ENCODE assay signal across 8 cellular contexts in the genomic region with DNA sequence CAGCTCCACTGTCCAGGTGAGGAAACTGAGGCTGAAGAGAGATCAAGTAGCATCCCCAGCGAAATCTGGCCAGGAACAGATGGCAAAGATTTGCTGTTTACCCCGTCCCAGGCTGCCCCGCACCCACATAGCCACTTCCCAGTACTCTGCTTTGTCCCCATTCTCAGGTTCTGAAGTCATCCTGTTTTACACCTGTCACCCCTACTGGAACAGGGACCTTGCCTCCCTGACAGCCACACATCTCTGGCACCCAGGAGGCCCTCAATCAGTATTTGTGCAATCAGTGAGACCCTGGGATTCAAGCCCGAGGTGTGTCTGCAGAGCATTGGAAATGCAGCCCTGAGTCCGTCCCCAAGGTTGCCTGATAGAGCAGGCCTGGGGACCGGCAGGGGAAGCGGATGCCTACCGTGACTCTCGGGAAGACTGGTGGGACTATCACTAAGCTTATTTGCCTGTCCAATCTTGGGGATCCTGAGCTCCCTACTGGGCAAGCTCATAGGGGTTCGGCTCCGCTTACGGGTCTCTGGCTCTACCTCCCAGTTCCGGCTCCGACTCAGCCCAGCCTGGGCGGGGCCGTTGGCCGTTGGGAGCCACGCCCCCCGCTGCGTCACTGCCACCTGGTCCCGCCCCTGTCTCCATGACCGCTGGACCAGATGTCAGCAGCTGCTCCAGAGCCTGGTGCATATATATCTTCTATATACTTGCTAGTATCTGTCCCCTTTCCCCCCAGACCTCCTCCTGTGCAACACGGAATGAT. TPM values are rescaled to one million over a fixed set of nuclear protein-coding genes. Genes with fewer than 3 reads are reported as not detected.
DNase-seq lines count a peak whose midpoint lies in the region; ATAC-seq, FAIRE-seq and TF ChIP-seq lines count a peak whose summit lies in the region.

No MANE protein-coding gene starts in this region.

- CTCF ChIA-PET in HepG2 (lab: Yijun Ruan, JAX; ENCODE audit: low intra/inter-chr PET ratio, low total read pairs) = no interaction called here

- no peaks in the 10 kb centered on the region; a peak in 1 of 5 replicates for H3K27me3 ChIP-seq in HepG2 (ENCODE audit: control insufficient read depth in 1 of 2, insufficient read depth in 2 of 2, low read length in 2 of 2)

- H3K36me3 ChIP-seq in HepG2 (replicated peaks in 1 of 2; ENCODE audit: control insufficient read depth in 1 of 2, insufficient read depth in 2 of 2, low read length in 2 of 2) = peaks cover 0 to under 1% of the 10 kb centered on the region in 2 experiments; a peak in 1 of 5 replicates

- in situ Hi-C loops in HepG2 (cut with HindIII; ENCODE audit: extremely low pct_ligation_motif_present, low pct_unique_long_range_greater_than_20kb) = no loop called here

- TF ChIP-seq CTCF in GM12875 (IDR thresholded peaks at IDR 0.05; ENCODE audit: borderline replicate concordance, insufficient read depth, low read depth, low read length) (no peak), HepG2 (CRISPR knock-in tag; IDR thresholded peaks at IDR 0.05) (no peak)

- TF ChIP-seq EP300 in HepG2 (IDR thresholded peaks at IDR 0.05; ENCODE audit: low read depth in 2 of 2, low read length in 2 of 2) (no peak), HepG2 (CRISPR knock-in tag; IDR thresholded peaks at IDR 0.05; ENCODE audit: borderline replicate concordance) (no peak)

- WGBS in HepG2 (ENCODE audit: low lambda C conversion rate) = 0% methylated on average over 10 of the region's 23 CpGs

- peak overlapping the region; percentile 53 for H3K4me3 ChIP-seq in GM12875 (ENCODE audit: low read depth, low read length)
- H3K4me3 ChIP-seq in HepG2 (replicated peaks in 1 of 3; ENCODE audit: insufficient read depth in 1 of 3, low read depth in 2 of 3, low read length in 3 of 3) = peak overlapping the region; percentile 63 to 78 (median 69)

- peak overlapping the region; percentile 34 for H3K27ac ChIP-seq in HepG2 (ENCODE audit: extremely low read length, insufficient read depth, low read length)

- peak; percentile 83 for DNase-seq in NCI-H2227 (lab: John Stamatoyannopoulos, UW; ENCODE audit: unreplicated experiment)
- DNase-seq in activated CD4-positive, alpha-beta T cell treated with anti-CD3 and anti-CD28 coated beads, Interleukin-2, amount 50 U/mL, for 1 hour = peak; percentile 86
- DNase-seq in dedifferentiated amniotic fluid mesenchymal stem cell (ENCODE audit: extremely low spot score) = peak; percentile 71
- peak; percentile 58 for DNase-seq in HepG2 (ENCODE audit: low spot score)
- DNase-seq in stimulated activated CD4-positive, alpha-beta T cell treated with anti-CD3 and anti-CD28 coated beads, Interleukin-2, amount 100 ng/mL, for 4 hours (ENCODE audit: low read depth) = peak; percentile 61
- no peak for DNase-seq in GDM1 (lab: John Stamatoyannopoulos, UW)

- no peak for TF ChIP-seq RAD21 in HepG2 (CRISPR knock-in tag; IDR thresholded peaks at IDR 0.05)

- H4K20me1 ChIP-seq in HepG2 (ENCODE audit: insufficient read depth, low read length) = no peaks in the 10 kb centered on the region

- peaks cover 66% of the 10 kb centered on the region for H3K4me1 ChIP-seq in HepG2 (ENCODE audit: insufficient read depth, low read length)

- ATAC-seq in HG02588 (IDR thresholded peaks at IDR 0.05; ENCODE audit: unreplicated experiment) (peak; percentile 47), HepG2 (peak; percentile 67)

- POLR2A ChIA-PET in HepG2 (lab: Yijun Ruan, JAX) = interaction anchor here (0.8 to 1.2 kb wide), 5 partner anchors 17 to 111 kb away, joined by 3 to 4 read pairs (median 3); partner anchors contain the start of genes EMC3 and FANCD2

- H3K79me2 ChIP-seq in HepG2 (ENCODE audit: insufficient read depth, low read length) = no peaks in the 10 kb centered on the region

- H2AFZ ChIP-seq in HepG2 (ENCODE audit: low read length) = no peak overlapping the region

- peak; percentile 43 for FAIRE-seq in HepG2 (lab: Jason Lieb, UNC)

- H3K9me3 ChIP-seq in HepG2 (ENCODE audit: low read length) = no peaks in the 10 kb centered on the region

- TF ChIP-seq POLR2A in HepG2 (IDR thresholded peaks at IDR 0.05; ENCODE audit: insufficient read depth in 1 of 2, low read depth in 2 of 2, low read length in 2 of 2) = peak; percentile 49 to 62

- intact Hi-C loops in HepG2 (cut with micrococcal nuclease; ENCODE audit: unreplicated experiment) = loop anchor here (10.0 kb wide), 1 partner anchor 64 kb away; no protein-coding TSS in a partner anchor

- H3K9ac ChIP-seq in HepG2 (ENCODE audit: insufficient read depth, low read depth, low read length) = peak overlapping the region; percentile 70

- BruUV-seq in HepG2 (replicated peaks; lab: Mats Ljungman, UMichigan) = TSS peak; percentile 45

- peak overlapping the region; percentile 97 for H3K4me2 ChIP-seq in HepG2 (ENCODE audit: low read depth, low read length)

RNA-seq across cellular contexts. Expression of gene FANCD2, which starts 17.5 kb away (rescaled TPM):
- total RNA-seq in HepG2 (2016; rRNA removed; fragmentation: Illumina TruSeq; extraction: Trizol) = 42.0 and 51.9 TPM in 2 replicates
- 7.2 and 11.1 TPM in 2 replicates for total RNA-seq in HepG2 (2016; cell fraction: cytosol; rRNA removed; fragmentation: Illumina TruSeq; extraction: Trizol; ENCODE audit: low read depth)
- total RNA-seq in HepG2 (2016; cell fraction: insoluble cytoplasmic fraction; rRNA removed; fragmentation: Illumina TruSeq; extraction: Trizol) = 43.6 and 50.7 TPM in 2 replicates
- 12.3 and 17.6 TPM in 2 replicates for total RNA-seq in HepG2 (2016; cell fraction: membrane; rRNA removed; fragmentation: Illumina TruSeq; extraction: Trizol)
- total RNA-seq in HepG2 (2016; cell fraction: nucleus; rRNA removed; fragmentation: Illumina TruSeq; extraction: Trizol) = 36.8 and 37.0 TPM in 2 replicates
- polyA plus RNA-seq in HepG2 (2011; rRNA removed) = 7.7 and 10.1 TPM in 2 replicates
- polyA plus RNA-seq in HepG2 (2011; cell fraction: cytosol; rRNA removed) = 4.6 and 4.7 TPM in 2 replicates
- 12.9 and 16.1 TPM in 2 replicates for polyA plus RNA-seq in HepG2 (2011; cell fraction: nucleus; rRNA removed)
- polyA plus RNA-seq in HepG2 (2012) = 6.2 and 11.1 TPM in 2 replicates
- polyA plus RNA-seq in HepG2 (2016; cell fraction: cytosol; fragmentation: Illumina TruSeq; extraction: Trizol; ENCODE audit: low read depth) = 1.6 and 2.0 TPM in 2 replicates
- 22.4 and 28.6 TPM in 2 replicates for polyA plus RNA-seq in HepG2 (2016; cell fraction: insoluble cytoplasmic fraction; fragmentation: Illumina TruSeq; extraction: Trizol; ENCODE audit: low read depth)
- polyA plus RNA-seq in HepG2 (2016; cell fraction: membrane; fragmentation: Illumina TruSeq; extraction: Trizol; ENCODE audit: low read depth) = 2.9 and 4.6 TPM in 2 replicates
- polyA plus RNA-seq in HepG2 (2016; cell fraction: nucleus; fragmentation: Illumina TruSeq; extraction: Trizol; ENCODE audit: insufficient read depth, low read depth) = 45.0 and 47.0 TPM in 2 replicates
- 14.3 and 46.5 TPM in 2 replicates for polyA minus RNA-seq in HepG2 (2011; rRNA and poly(A)+ RNA removed; ENCODE audit: low replicate concordance)
- polyA minus RNA-seq in HepG2 (2011; cell fraction: cytosol; rRNA and poly(A)+ RNA removed) = 13.4 and 17.9 TPM in 2 replicates
- 22.5 and 25.8 TPM in 2 replicates for polyA minus RNA-seq in HepG2 (2011; cell fraction: nucleus; rRNA and poly(A)+ RNA removed)

RNA-seq across cellular contexts. Expression of gene EMC3, which starts 22.1 kb away (rescaled TPM):
- 40.8 and 66.8 TPM in 2 replicates for total RNA-seq in HepG2 (2016; rRNA removed; fragmentation: Illumina TruSeq; extraction: Trizol)
- total RNA-seq in HepG2 (2016; cell fraction: cytosol; rRNA removed; fragmentation: Illumina TruSeq; extraction: Trizol; ENCODE audit: low read depth) = 14.6 and 17.1 TPM in 2 replicates
- total RNA-seq in HepG2 (2016; cell fraction: insoluble cytoplasmic fraction; rRNA removed; fragmentation: Illumina TruSeq; extraction: Trizol) = 41.6 and 65.7 TPM in 2 replicates
- total RNA-seq in HepG2 (2016; cell fraction: membrane; rRNA removed; fragmentation: Illumina TruSeq; extraction: Trizol) = 19.9 and 22.1 TPM in 2 replicates
- 47.8 and 53.5 TPM in 2 replicates for total RNA-seq in HepG2 (2016; cell fraction: nucleus; rRNA removed; fragmentation: Illumina TruSeq; extraction: Trizol)
- 86.6 and 90.5 TPM in 2 replicates for polyA plus RNA-seq in HepG2 (2011; rRNA removed)
- 65.3 and 87.0 TPM in 2 replicates for polyA plus RNA-seq in HepG2 (2011; cell fraction: cytosol; rRNA removed)
- 27.6 and 31.9 TPM in 2 replicates for polyA plus RNA-seq in HepG2 (2011; cell fraction: nucleus; rRNA removed)
- polyA plus RNA-seq in HepG2 (2012) = 39.7 and 61.7 TPM in 2 replicates
- polyA plus RNA-seq in HepG2 (2016; cell fraction: cytosol; fragmentation: Illumina TruSeq; extraction: Trizol; ENCODE audit: low read depth) = 24.0 and 26.2 TPM in 2 replicates
- polyA plus RNA-seq in HepG2 (2016; cell fraction: insoluble cytoplasmic fraction; fragmentation: Illumina TruSeq; extraction: Trizol; ENCODE audit: low read depth) = 36.3 and 39.9 TPM in 2 replicates
- polyA plus RNA-seq in HepG2 (2016; cell fraction: membrane; fragmentation: Illumina TruSeq; extraction: Trizol; ENCODE audit: low read depth) = 16.5 and 19.2 TPM in 2 replicates
- 76.8 and 84.3 TPM in 2 replicates for polyA plus RNA-seq in HepG2 (2016; cell fraction: nucleus; fragmentation: Illumina TruSeq; extraction: Trizol; ENCODE audit: insufficient read depth, low read depth)
- polyA minus RNA-seq in HepG2 (2011; rRNA and poly(A)+ RNA removed; ENCODE audit: low replicate concordance) = 52.3 and 99.5 TPM in 2 replicates
- polyA minus RNA-seq in HepG2 (2011; cell fraction: cytosol; rRNA and poly(A)+ RNA removed) = 18.1 and 22.0 TPM in 2 replicates
- polyA minus RNA-seq in HepG2 (2011; cell fraction: nucleus; rRNA and poly(A)+ RNA removed) = 11.1 and 14.2 TPM in 2 replicates

RNA-seq across cellular contexts. Expression of gene PRRT3, which starts 56.6 kb away (rescaled TPM):
- 0.29 and 0.44 TPM in 2 replicates for total RNA-seq in HepG2 (2016; rRNA removed; fragmentation: Illumina TruSeq; extraction: Trizol)
- total RNA-seq in HepG2 (2016; cell fraction: cytosol; rRNA removed; fragmentation: Illumina TruSeq; extraction: Trizol; ENCODE audit: low read depth) = 0.30 and 0.44 TPM in 2 replicates
- total RNA-seq in HepG2 (2016; cell fraction: insoluble cytoplasmic fraction; rRNA removed; fragmentation: Illumina TruSeq; extraction: Trizol) = 0.19 and 0.37 TPM in 2 replicates
- 0.37 and 0.41 TPM in 2 replicates for total RNA-seq in HepG2 (2016; cell fraction: membrane; rRNA removed; fragmentation: Illumina TruSeq; extraction: Trizol)
- total RNA-seq in HepG2 (2016; cell fraction: nucleus; rRNA removed; fragmentation: Illumina TruSeq; extraction: Trizol) = 0.34 and 0.47 TPM in 2 replicates
- polyA plus RNA-seq in HepG2 (2011; rRNA removed) = 0.22 and 0.26 TPM in 2 replicates
- polyA plus RNA-seq in HepG2 (2011; cell fraction: cytosol; rRNA removed) = 0.21 and 0.32 TPM in 2 replicates
- 0.61 and 0.68 TPM in 2 replicates for polyA plus RNA-seq in HepG2 (2011; cell fraction: nucleus; rRNA removed)
- polyA plus RNA-seq in HepG2 (2012) = 0.27 and 0.59 TPM in 2 replicates
- polyA plus RNA-seq in HepG2 (2016; cell fraction: cytosol; fragmentation: Illumina TruSeq; extraction: Trizol; ENCODE audit: low read depth) = 0.18 and 0.20 TPM in 2 replicates
- 0.21 and 0.25 TPM in 2 replicates for polyA plus RNA-seq in HepG2 (2016; cell fraction: insoluble cytoplasmic fraction; fragmentation: Illumina TruSeq; extraction: Trizol; ENCODE audit: low read depth)
- 0.25 and 0.29 TPM in 2 replicates for polyA plus RNA-seq in HepG2 (2016; cell fraction: membrane; fragmentation: Illumina TruSeq; extraction: Trizol; ENCODE audit: low read depth)
- 0.30 and 0.43 TPM in 2 replicates for polyA plus RNA-seq in HepG2 (2016; cell fraction: nucleus; fragmentation: Illumina TruSeq; extraction: Trizol; ENCODE audit: insufficient read depth, low read depth)
- 0.63 and 0.66 TPM in 2 replicates for polyA minus RNA-seq in HepG2 (2011; rRNA and poly(A)+ RNA removed; ENCODE audit: low replicate concordance)
- 0.18 and 0.30 TPM in 2 replicates for polyA minus RNA-seq in HepG2 (2011; cell fraction: cytosol; rRNA and poly(A)+ RNA removed)
- polyA minus RNA-seq in HepG2 (2011; cell fraction: nucleus; rRNA and poly(A)+ RNA removed) = 0.75 and 0.90 TPM in 2 replicates
